ENCODE assay signal across 17 cellular contexts in genomic region chr12:47312147-47312546, GRCh38.
A peak's percentile ranks its signal among the peaks of the same experiment; 100 is the strongest.
DNase-seq lines count a peak whose midpoint lies in the region; ATAC-seq, FAIRE-seq and TF ChIP-seq lines count a peak whose summit lies in the region.
"Had no signal": no experiment of that assay in that cellular context is flagged by ENCODE, and none has a peak within 500 bp of the region (broad histone marks: within the 10 kb centered on the region; RNA-seq: fewer than 3 reads in every experiment).

No MANE protein-coding gene starts in this region.

- peaks cover 21 to 22% of the 10 kb centered on the region in 2 donors for H3K4me1 Mint-ChIP-seq in natural killer cell

- FAIRE-seq in A204.1 (lab: Jason Lieb, UNC) (peak; percentile 68), TTC549 (lab: Jason Lieb, UNC) (peak; percentile 39)

- H3K9me3 Mint-ChIP-seq in natural killer cell, result no peaks in the 10 kb centered on the region

- ATAC-seq in HG03520 (IDR thresholded peaks at IDR 0.05; ENCODE audit: unreplicated experiment) (peak; percentile 13), natural killer cell (no peak)

- intact Hi-C loops in natural killer cell (cut with micrococcal nuclease), result no loop called here

- H3K27me3 Mint-ChIP-seq in natural killer cell (ENCODE audit: low read depth in 2 of 2), result no peaks in the 10 kb centered on the region
- H3K27me3 Mint-ChIP-seq: CD4-positive, alpha-beta T cell had no signal

- no peaks in the 10 kb centered on the region for H3K36me3 Mint-ChIP-seq in natural killer cell

- peak overlapping the region; percentile 42 to 69 for H3K27ac Mint-ChIP-seq in natural killer cell
- H3K27ac Mint-ChIP-seq: CD4-positive, alpha-beta T cell had no signal

- no peak for TF ChIP-seq CTCF in natural killer cell (IDR thresholded peaks at IDR 0.05)

- no peak overlapping the region for H3K4me3 Mint-ChIP-seq in natural killer cell
- H3K4me3 Mint-ChIP-seq: CD4-positive, alpha-beta T cell had no signal

- DNase-seq in natural killer cell (no peak), NCI-H2107 (lab: John Stamatoyannopoulos, UW) (no peak), NCI-H1048 (lab: John Stamatoyannopoulos, UW) (no peak), DMS153 treated with DMSO at 0.1 percent for 48 hours (lab: John Stamatoyannopoulos, UW; ENCODE audit: unreplicated experiment) (no peak), SKM-1 treated with dmso at 0.1 percent for 144 hours (lab: John Stamatoyannopoulos, UW; ENCODE audit: unreplicated experiment) (no peak)
- DNase-seq: 8988T; CD4-positive, alpha-beta T cell; GM23248; IMR-90; MG63; NCI-H1105; NCI-H2081 treated with DMSO at 0.1 percent for 48 hours; SHP77; SK-N-SH had no signal
